In the genomic region with DNA sequence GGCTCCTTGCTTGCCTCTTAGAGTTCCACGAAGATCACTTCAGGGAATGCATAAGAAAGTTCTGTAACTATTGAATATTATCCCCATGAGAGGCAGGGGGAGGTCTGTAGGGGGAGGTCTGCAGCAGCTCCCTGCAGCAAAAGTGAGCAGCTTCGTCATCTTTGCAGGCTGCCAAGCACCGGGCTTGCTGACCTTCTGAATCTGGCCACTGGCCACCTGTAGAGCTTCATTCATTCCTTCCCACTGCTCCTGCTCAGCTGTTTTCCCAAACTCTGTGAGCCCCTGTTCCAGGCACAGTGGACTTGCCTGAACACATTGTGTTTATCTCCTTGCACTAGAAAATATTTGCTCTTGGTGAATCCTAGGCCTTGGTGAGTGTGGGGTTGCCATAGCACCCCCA, we compare ENCODE assay signal across 15 cellular contexts.
DNase-seq lines count a peak whose midpoint lies in the region; ATAC-seq and TF ChIP-seq lines count a peak whose summit lies in the region.
"Had no signal": no experiment of that assay in that cellular context is flagged by ENCODE, and none has a peak within 500 bp of the region (broad histone marks: within the 10 kb centered on the region; RNA-seq: fewer than 3 reads in every experiment).

No MANE protein-coding gene starts in this region.

- TF ChIP-seq POLR2A in adrenal gland (IDR thresholded peaks at IDR 0.05): no peak

- ATAC-seq in GM23338 (no peak; the same call in 2 of the 3 replicates), omental fat pad (ENCODE audit: low FRiP score) (peak; percentile 73), GM19035 (IDR thresholded peaks at IDR 0.05; ENCODE audit: unreplicated experiment) (no peak), GM18907 (IDR thresholded peaks at IDR 0.05; ENCODE audit: unreplicated experiment) (no peak)

- 20 to 35% (median 27%) methylated on average over 3 of the region's 3 CpGs for WGBS in adrenal gland, 4 donors

- H3K9me3 Mint-ChIP-seq in GM23338: peaks cover 20% of the 10 kb centered on the region

- no peaks in the 10 kb centered on the region for H3F3A ChIP-seq in GM23338 (replicated peaks; ENCODE audit: low read depth)

- no peaks in the 10 kb centered on the region for H3K36me3 ChIP-seq in GM23338 (ENCODE audit: insufficient read depth)
- no peaks in the 10 kb centered on the region for H3K36me3 ChIP-seq in adrenal gland (replicated peaks in 1 of 2)
- H3K36me3 ChIP-seq: BLaER1, HAP-1 had no signal

- no peaks in the 10 kb centered on the region for H4K20me1 ChIP-seq in GM23338 (replicated peaks; ENCODE audit: insufficient read depth)
- H4K20me1 ChIP-seq: BLaER1 had no signal

- peaks cover 9% of the 10 kb centered on the region for H3K36me3 Mint-ChIP-seq in GM23338 (ENCODE audit: low read depth)
- H3K36me3 Mint-ChIP-seq: CD8-positive, alpha-beta memory T cell had no signal

- H3K4me3 ChIP-seq in GM23338 (no peak overlapping the region), adrenal gland (no peak overlapping the region)
- H3K4me3 ChIP-seq: BLaER1, GM23248, HAP-1 had no signal

- no peaks in the 10 kb centered on the region for H3K9me2 ChIP-seq in GM23338 (ENCODE audit: insufficient read depth)

- H3K4me1 ChIP-seq in GM23338 (ENCODE audit: insufficient read depth): no peaks in the 10 kb centered on the region
- H3K4me1 ChIP-seq in adrenal gland (replicated peaks in 1 of 2): no peaks in the 10 kb centered on the region
- H3K4me1 ChIP-seq: BLaER1, Caco-2, HAP-1 had no signal

- H3K4me3 Mint-ChIP-seq in GM23338: no peak overlapping the region
- H3K4me3 Mint-ChIP-seq: CD8-positive, alpha-beta memory T cell; HFFc6 had no signal

- H3K27me3 ChIP-seq in GM23338 (ENCODE audit: insufficient read depth) (no peaks in the 10 kb centered on the region), adrenal gland (no peaks in the 10 kb centered on the region)
- H3K27me3 ChIP-seq: BLaER1 had no signal

- H3K79me2 ChIP-seq in GM23338 (replicated peaks; ENCODE audit: insufficient read depth): no peaks in the 10 kb centered on the region

- TF ChIP-seq CTCF in GM23338 (conservative IDR thresholded peaks at IDR 0.05; ENCODE audit: low read depth in 2 of 2) (no peak), adrenal gland (IDR thresholded peaks at IDR 0.05) (no peak), omental fat pad (IDR thresholded peaks at IDR 0.05) (no peak)

- peak overlapping the region; percentile 4; the same call in 1 of the 2 replicates for H3K27ac Mint-ChIP-seq in GM23338
- H3K27ac Mint-ChIP-seq: CD8-positive, alpha-beta memory T cell; HFFc6 had no signal

- peaks cover 7% of the 10 kb centered on the region; the same call in 2 of the 3 replicates for H3K4me1 Mint-ChIP-seq in GM23338
- H3K4me1 Mint-ChIP-seq: CD8-positive, alpha-beta memory T cell had no signal

- H3K27me3 Mint-ChIP-seq in GM23338 (ENCODE audit: insufficient read depth, low read depth, poor library complexity): peaks cover 3% of the 10 kb centered on the region
- H3K27me3 Mint-ChIP-seq: CD8-positive, alpha-beta memory T cell had no signal

- peak overlapping the region; percentile 63 for H2AFZ ChIP-seq in GM23338
- H2AFZ ChIP-seq: GM23248 had no signal

- H3K4me2 ChIP-seq in GM23338: no peak overlapping the region
- H3K4me2 ChIP-seq: BLaER1 had no signal

- H3K27ac ChIP-seq in GM23338 (ENCODE audit: low read depth) (no peak overlapping the region), adrenal gland (no peak overlapping the region)
- H3K27ac ChIP-seq: BLaER1, GM23248 had no signal

- H3K9me3 ChIP-seq in adrenal gland (replicated peaks in 1 of 3): no peaks in the 10 kb centered on the region
- H3K9me3 ChIP-seq: Caco-2, HAP-1 had no signal

- DNase-seq in NCI-H748 (lab: John Stamatoyannopoulos, UW; ENCODE audit: unreplicated experiment) (peak; percentile 14), NCI-H748 treated with DMSO at 0.1 percent for 48 hours (lab: John Stamatoyannopoulos, UW) (no peak), GM23338 (ENCODE audit: low spot score) (peak; percentile 14), adrenal gland (peak in 4 of 7 donors; percentile 16 to 33 (median 30)), omental fat pad (ENCODE audit: low spot score) (no peak)
- DNase-seq: 8988T; AML-193; Caco-2; CD8-positive, alpha-beta memory T cell; GM23248; HFFc6 had no signal

- intact Hi-C loops in adrenal gland (cut with DNase I): no loop called here

TF ChIP-seq in GM23338, 12 proteins besides CTCF, POLR2A, EP300 and RAD21 (continues in another document):
- TF ChIP-seq ZNF331 (CRISPR knock-in tag; IDR thresholded peaks at IDR 0.05; ENCODE audit: low read depth) (no peak), JUNB (IDR thresholded peaks at IDR 0.05; ENCODE audit: unreplicated experiment) (no peak), STAT1 (IDR thresholded peaks at IDR 0.05; ENCODE audit: unreplicated experiment) (no peak), CREB1 (CRISPR knock-in tag; IDR thresholded peaks at IDR 0.05; ENCODE audit: low read depth) (no peak), EZH2 (IDR thresholded peaks at IDR 0.05; ENCODE audit: low read depth, unreplicated experiment) (no peak), NANOG (IDR thresholded peaks at IDR 0.05; ENCODE audit: borderline replicate concordance) (no peak), EZH2phosphoT487 (IDR thresholded peaks at IDR 0.05; ENCODE audit: unreplicated experiment) (no peak), ZNF114 (CRISPR knock-in tag; IDR thresholded peaks at IDR 0.05) (no peak)
- TF ChIP-seq, protein P1, sequence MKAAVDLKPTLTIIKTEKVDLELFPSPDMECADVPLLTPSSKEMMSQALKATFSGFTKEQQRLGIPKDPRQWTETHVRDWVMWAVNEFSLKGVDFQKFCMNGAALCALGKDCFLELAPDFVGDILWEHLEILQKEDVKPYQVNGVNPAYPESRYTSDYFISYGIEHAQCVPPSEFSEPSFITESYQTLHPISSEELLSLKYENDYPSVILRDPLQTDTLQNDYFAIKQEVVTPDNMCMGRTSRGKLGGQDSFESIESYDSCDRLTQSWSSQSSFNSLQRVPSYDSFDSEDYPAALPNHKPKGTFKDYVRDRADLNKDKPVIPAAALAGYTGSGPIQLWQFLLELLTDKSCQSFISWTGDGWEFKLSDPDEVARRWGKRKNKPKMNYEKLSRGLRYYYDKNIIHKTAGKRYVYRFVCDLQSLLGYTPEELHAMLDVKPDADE (IDR thresholded peaks at IDR 0.05): no peak
- TF ChIP-seq, protein P2, sequence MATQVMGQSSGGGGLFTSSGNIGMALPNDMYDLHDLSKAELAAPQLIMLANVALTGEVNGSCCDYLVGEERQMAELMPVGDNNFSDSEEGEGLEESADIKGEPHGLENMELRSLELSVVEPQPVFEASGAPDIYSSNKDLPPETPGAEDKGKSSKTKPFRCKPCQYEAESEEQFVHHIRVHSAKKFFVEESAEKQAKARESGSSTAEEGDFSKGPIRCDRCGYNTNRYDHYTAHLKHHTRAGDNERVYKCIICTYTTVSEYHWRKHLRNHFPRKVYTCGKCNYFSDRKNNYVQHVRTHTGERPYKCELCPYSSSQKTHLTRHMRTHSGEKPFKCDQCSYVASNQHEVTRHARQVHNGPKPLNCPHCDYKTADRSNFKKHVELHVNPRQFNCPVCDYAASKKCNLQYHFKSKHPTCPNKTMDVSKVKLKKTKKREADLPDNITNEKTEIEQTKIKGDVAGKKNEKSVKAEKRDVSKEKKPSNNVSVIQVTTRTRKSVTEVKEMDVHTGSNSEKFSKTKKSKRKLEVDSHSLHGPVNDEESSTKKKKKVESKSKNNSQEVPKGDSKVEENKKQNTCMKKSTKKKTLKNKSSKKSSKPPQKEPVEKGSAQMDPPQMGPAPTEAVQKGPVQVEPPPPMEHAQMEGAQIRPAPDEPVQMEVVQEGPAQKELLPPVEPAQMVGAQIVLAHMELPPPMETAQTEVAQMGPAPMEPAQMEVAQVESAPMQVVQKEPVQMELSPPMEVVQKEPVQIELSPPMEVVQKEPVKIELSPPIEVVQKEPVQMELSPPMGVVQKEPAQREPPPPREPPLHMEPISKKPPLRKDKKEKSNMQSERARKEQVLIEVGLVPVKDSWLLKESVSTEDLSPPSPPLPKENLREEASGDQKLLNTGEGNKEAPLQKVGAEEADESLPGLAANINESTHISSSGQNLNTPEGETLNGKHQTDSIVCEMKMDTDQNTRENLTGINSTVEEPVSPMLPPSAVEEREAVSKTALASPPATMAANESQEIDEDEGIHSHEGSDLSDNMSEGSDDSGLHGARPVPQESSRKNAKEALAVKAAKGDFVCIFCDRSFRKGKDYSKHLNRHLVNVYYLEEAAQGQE (IDR thresholded peaks at IDR 0.05; ENCODE audit: unreplicated experiment): no peak

Comparison
In these comparisons a context has a peak if more than half of its experiments do, and no peak if none do; other contexts are left out.
1. DNase-seq: peak in NCI-H748 (single experiment), GM23338 (single experiment) and adrenal gland (4 of 7); none in NCI-H748 treated with DMSO at 0.1 percent for 48 hours (single experiment) and omental fat pad (single experiment).